Comparison of ENCODE assay signal across 9 cellular contexts in the genomic region with DNA sequence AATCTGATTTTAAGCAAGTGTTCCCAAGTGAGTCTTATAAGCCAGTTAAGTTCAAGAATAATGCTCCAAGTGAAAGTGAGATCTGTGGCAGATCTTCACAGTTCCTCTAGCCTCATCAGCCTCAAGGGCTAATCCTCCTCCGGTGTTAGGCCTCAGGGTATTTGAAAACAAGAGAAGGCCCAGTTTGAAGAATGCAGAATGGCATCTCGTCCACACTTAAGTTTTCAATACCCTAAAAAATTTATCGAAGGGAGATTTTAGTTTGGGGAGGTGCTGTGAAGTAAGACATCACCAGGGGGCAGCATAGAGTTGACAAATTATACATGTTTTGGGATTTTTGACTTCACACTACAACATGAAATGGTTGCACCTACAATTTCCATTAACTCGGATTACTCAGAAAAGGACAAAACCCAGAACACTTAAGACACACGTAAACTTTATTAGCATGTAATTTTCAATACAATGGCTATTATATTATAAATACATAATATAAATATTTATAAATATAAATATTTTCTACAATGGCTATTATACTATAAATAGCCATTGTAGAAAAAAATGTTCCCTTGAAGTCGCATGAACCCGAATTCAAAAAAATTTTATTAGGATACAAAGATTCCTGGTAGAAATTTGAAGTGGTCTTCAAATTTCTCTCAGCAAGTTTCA. TPM values are rescaled to one million over a fixed set of nuclear protein-coding genes. Genes with fewer than 3 reads are reported as not detected.
DNase-seq lines count a peak whose midpoint lies in the region; ATAC-seq, FAIRE-seq and TF ChIP-seq lines count a peak whose summit lies in the region.
"Had no signal": no experiment of that assay in that cellular context is flagged by ENCODE, and none has a peak within 500 bp of the region (broad histone marks: within the 10 kb centered on the region; RNA-seq: fewer than 3 reads in every experiment).

No MANE protein-coding gene starts in this region.

- H3K27ac ChIP-seq in DND-41 (ENCODE audit: low read length) (no peak overlapping the region), colonic mucosa (no peak overlapping the region)

- H3K4me2 ChIP-seq in DND-41 (ENCODE audit: insufficient read depth, low read length) = no peak overlapping the region

- H3K4me3 ChIP-seq in DND-41 (ENCODE audit: low read depth in 1 of 2, low read length in 2 of 2) (no peak overlapping the region), colonic mucosa (no peak overlapping the region), mononuclear cell (ENCODE audit: low read length) (peak overlapping the region; percentile 1)

- peak; percentile 35 for DNase-seq in DND-41
- peak; percentile 25 for DNase-seq in GM19240 (ENCODE audit: insufficient read length, low spot score)
- DNase-seq in HTR-8/SVneo (ENCODE audit: insufficient read length, low spot score) = peak; percentile 35
- DNase-seq in T-helper 2 cell = peak in 3 of 5 experiments; percentile 4 to 47 (median 6)
- DNase-seq in colonic mucosa = peak; percentile 33
- DNase-seq in urothelium cell line (ENCODE audit: low spot score) = peak; percentile 44
- DNase-seq in DMS153 treated with DMSO at 0.1 percent for 48 hours (lab: John Stamatoyannopoulos, UW; ENCODE audit: unreplicated experiment) = no peak

- peak; percentile 79 for TF ChIP-seq CTCF in DND-41 (IDR thresholded peaks at IDR 0.05; ENCODE audit: borderline replicate concordance, extremely low read depth, low read length, poor library complexity, severe bottlenecking)
- peak; percentile 75 for TF ChIP-seq CTCF in colonic mucosa (IDR thresholded peaks at IDR 0.05)

- H3K9me3 ChIP-seq in DND-41 (ENCODE audit: insufficient read depth, low read length, severe bottlenecking) = no peaks in the 10 kb centered on the region
- H3K9me3 ChIP-seq in colonic mucosa = no peaks in the 10 kb centered on the region
- no peaks in the 10 kb centered on the region for H3K9me3 ChIP-seq in mononuclear cell (ENCODE audit: low read depth, low read length)

- ATAC-seq in DND-41 (ENCODE audit: insufficient read depth, low read depth) = no peak

- intact Hi-C loops in colonic mucosa (cut with DNase I) = loop anchor here (2.0 kb wide), 1 partner anchor 87 kb away; no protein-coding TSS in a partner anchor

- H3K4me1 ChIP-seq in DND-41 (ENCODE audit: insufficient read depth, low read length) (peaks cover 19% of the 10 kb centered on the region), colonic mucosa (no peaks in the 10 kb centered on the region), mononuclear cell (ENCODE audit: insufficient read depth, low read length) (peaks cover 31% of the 10 kb centered on the region)

- no peaks in the 10 kb centered on the region for H4K20me1 ChIP-seq in DND-41 (ENCODE audit: insufficient read depth, low read length)

- H3K79me2 ChIP-seq in DND-41 (ENCODE audit: insufficient read depth, low read length) = no peaks in the 10 kb centered on the region

- no peaks in the 10 kb centered on the region for H3K36me3 ChIP-seq in DND-41 (ENCODE audit: insufficient read depth, low read length)
- H3K36me3 ChIP-seq in colonic mucosa = no peaks in the 10 kb centered on the region

- H3K9ac ChIP-seq in DND-41 (ENCODE audit: low read depth, low read length) (no peak overlapping the region), colonic mucosa (ENCODE audit: low read depth in 2 of 2, low read length in 2 of 2) (no peak overlapping the region)

- peak overlapping the region; percentile 52 for H2AFZ ChIP-seq in DND-41 (ENCODE audit: low read depth, low read length)

- FAIRE-seq in HTR-8/SVneo (lab: Jason Lieb, UNC) = no peak
- no peak for FAIRE-seq in urothelium cell line (lab: Jason Lieb, UNC)

- H3K27me3 ChIP-seq in DND-41 (ENCODE audit: insufficient read depth, low read length, poor library complexity) = peaks cover 46% of the 10 kb centered on the region
- peaks cover 23% of the 10 kb centered on the region for H3K27me3 ChIP-seq in colonic mucosa
- peaks cover 44% of the 10 kb centered on the region for H3K27me3 ChIP-seq in mononuclear cell (ENCODE audit: insufficient read depth, low read length)

RNA-seq across cellular contexts. Expression of a gene that starts 2.3 kb away (rescaled TPM):
- total RNA-seq in colonic mucosa (not detected), mononuclear cell (not detected)
- total RNA-seq: activated naive CD4-positive, alpha-beta T cell treated with anti-CD3 and anti-CD28 coated beads, Interleukin-2, amount 50 U/mL, for 72 hours had no signal

RNA-seq across cellular contexts. Expression of a gene that starts 45.2 kb away (rescaled TPM):
- total RNA-seq in colonic mucosa (1 to 10 TPM; 1.1 to 3.7 TPM), mononuclear cell (0.84 TPM)
- total RNA-seq: activated naive CD4-positive, alpha-beta T cell treated with anti-CD3 and anti-CD28 coated beads, Interleukin-2, amount 50 U/mL, for 72 hours had no signal
